21 cellular contexts compared by ENCODE assay signal in genomic region chr9:6997330-6997729, GRCh38.
A peak's percentile ranks its signal among the peaks of the same experiment; 100 is the strongest.
DNase-seq lines count a peak whose midpoint lies in the region; ATAC-seq, FAIRE-seq and TF ChIP-seq lines count a peak whose summit lies in the region.
"Had no signal": no experiment of that assay in that cellular context is flagged by ENCODE, and none has a peak within 500 bp of the region (broad histone marks: within the 10 kb centered on the region; RNA-seq: fewer than 3 reads in every experiment).

No MANE protein-coding gene starts in this region.

- no peak for TF ChIP-seq POLR2A in H54 (IDR thresholded peaks at IDR 0.05; ENCODE audit: low read depth, low read length)

- peaks cover 0 to 18% of the 10 kb centered on the region in 2 donors for H3K4me1 Mint-ChIP-seq in natural killer cell treated with Interleukin-12 subunit alpha and Interleukin-12 subunit beta and Interleukin-15 and Interleukin-18, amount 100 ng/mL, for 72 hours (ENCODE audit: low read depth in 2 of 2)
- peaks cover 0 to 4% (median 0%) of the 10 kb centered on the region in 7 donors for H3K4me1 Mint-ChIP-seq in naive thymus-derived CD4-positive, alpha-beta T cell

- no peak overlapping the region for H3K4me3 Mint-ChIP-seq in natural killer cell treated with Interleukin-12 subunit alpha and Interleukin-12 subunit beta and Interleukin-15 and Interleukin-18, amount 100 ng/mL, for 72 hours
- no peak overlapping the region for H3K4me3 Mint-ChIP-seq in naive thymus-derived CD4-positive, alpha-beta T cell
- H3K4me3 Mint-ChIP-seq: CD8-positive, alpha-beta T cell had no signal

- H3K9me3 Mint-ChIP-seq in natural killer cell treated with Interleukin-12 subunit alpha and Interleukin-12 subunit beta and Interleukin-15 and Interleukin-18, amount 100 ng/mL, for 72 hours = no peaks in the 10 kb centered on the region
- H3K9me3 Mint-ChIP-seq in naive thymus-derived CD4-positive, alpha-beta T cell = no peaks in the 10 kb centered on the region
- H3K9me3 Mint-ChIP-seq: CD8-positive, alpha-beta T cell had no signal

- H3K4me1 ChIP-seq in naive thymus-derived CD4-positive, alpha-beta T cell (ENCODE audit: control insufficient read depth in 2 of 2, insufficient read depth in 2 of 2, low read length in 2 of 2) = no peaks in the 10 kb centered on the region
- H3K4me1 ChIP-seq: A549, BE2C, SJCRH30 had no signal

- intact Hi-C loops in naive thymus-derived CD4-positive, alpha-beta T cell (cut with micrococcal nuclease) = no loop called here

- peaks cover 9% of the 10 kb centered on the region for H3K36me3 Mint-ChIP-seq in natural killer cell treated with Interleukin-12 subunit alpha and Interleukin-12 subunit beta and Interleukin-15 and Interleukin-18, amount 100 ng/mL, for 72 hours
- peaks cover 27 to 69% (median 48%) of the 10 kb centered on the region in 5 donors for H3K36me3 Mint-ChIP-seq in naive thymus-derived CD4-positive, alpha-beta T cell

- H3K27ac Mint-ChIP-seq in natural killer cell treated with Interleukin-12 subunit alpha and Interleukin-12 subunit beta and Interleukin-15 and Interleukin-18, amount 100 ng/mL, for 72 hours = no peak overlapping the region
- H3K27ac Mint-ChIP-seq in naive thymus-derived CD4-positive, alpha-beta T cell = no peak overlapping the region
- H3K27ac Mint-ChIP-seq: CD8-positive, alpha-beta T cell had no signal

- DNase-seq in AG20443 (ENCODE audit: low spot score) (peak; percentile 25), H54 (ENCODE audit: insufficient read length, low spot score) (peak; percentile 4), SK-N-MC (ENCODE audit: low read depth, low spot score) (no peak), iris pigment epithelial cell (ENCODE audit: low read depth) (peak; percentile 12), DMS 273 treated with DMSO at 0.1 percent for 48 hours (lab: John Stamatoyannopoulos, UW) (no peak), NCI-H1092 treated with DMSO at 0.1 percent for 48 hours (lab: John Stamatoyannopoulos, UW) (no peak)
- no peak for DNase-seq in natural killer cell treated with Interleukin-12 subunit alpha and Interleukin-12 subunit beta and Interleukin-15 and Interleukin-18, amount 100 ng/mL, for 72 hours (ENCODE audit: low spot score)
- no peak for DNase-seq in naive thymus-derived CD4-positive, alpha-beta T cell
- DNase-seq: BE2C; CD8-positive, alpha-beta T cell; DMS79 treated with DMSO at 0.1 percent for 48 hours; GDM1; H7; NCI-H1436; NCI-H2029; NCI-H2171; NCI-H748 treated with DMSO at 0.1 percent for 48 hours; SJCRH30; SW 1271 had no signal

- H3K4me3 ChIP-seq in SK-N-MC = no peak overlapping the region
- no peak overlapping the region for H3K4me3 ChIP-seq in naive thymus-derived CD4-positive, alpha-beta T cell (ENCODE audit: low read length)
- H3K4me3 ChIP-seq: A549, SJCRH30 had no signal

- no peak for ATAC-seq in natural killer cell treated with Interleukin-12 subunit alpha and Interleukin-12 subunit beta and Interleukin-15 and Interleukin-18, amount 100 ng/mL, for 72 hours
- ATAC-seq in naive thymus-derived CD4-positive, alpha-beta T cell = no peak
- ATAC-seq: A549; CD8-positive, alpha-beta T cell had no signal

- no peaks in the 10 kb centered on the region for H3K9me3 ChIP-seq in SK-N-MC (ENCODE audit: low read depth, low read length)
- H3K9me3 ChIP-seq in naive thymus-derived CD4-positive, alpha-beta T cell (ENCODE audit: control insufficient read depth in 2 of 3, low read length in 3 of 3) = no peaks in the 10 kb centered on the region
- H3K9me3 ChIP-seq: A549, BE2C, SJCRH30 had no signal

- POLR2A ChIA-PET in naive thymus-derived CD4-positive, alpha-beta T cell (lab: Charles Lee) = no interaction called here

- no peak for FAIRE-seq in H54 (lab: Jason Lieb, UNC)
- FAIRE-seq: A549, GM19239 had no signal

- H3K36me3 ChIP-seq in SK-N-MC (ENCODE audit: insufficient read depth, low read length) = no peaks in the 10 kb centered on the region
- peaks cover 0 to 50% (median 4%) of the 10 kb centered on the region in 3 experiments for H3K36me3 ChIP-seq in naive thymus-derived CD4-positive, alpha-beta T cell (ENCODE audit: control insufficient read depth in 2 of 3, insufficient read depth in 3 of 3, low read length in 3 of 3)
- H3K36me3 ChIP-seq: BE2C, SJCRH30 had no signal

- peak overlapping the region; percentile 23; the same call in 1 of the 2 replicates for H3K27ac ChIP-seq in SK-N-MC
- H3K27ac ChIP-seq in naive thymus-derived CD4-positive, alpha-beta T cell (ENCODE audit: low read depth, low read length) = no peak overlapping the region
- H3K27ac ChIP-seq: A549, SJCRH30 had no signal

- H3K9ac ChIP-seq in SK-N-MC (ENCODE audit: insufficient read length) = no peak overlapping the region

- no peaks in the 10 kb centered on the region for H3K27me3 ChIP-seq in naive thymus-derived CD4-positive, alpha-beta T cell (ENCODE audit: control insufficient read depth in 2 of 2, insufficient read depth in 2 of 2, low read length in 2 of 2)
- H3K27me3 ChIP-seq: BE2C, SJCRH30 had no signal

- CTCF ChIA-PET in naive thymus-derived CD4-positive, alpha-beta T cell (lab: Charles Lee) = no interaction called here

- H3K27me3 Mint-ChIP-seq in natural killer cell treated with Interleukin-12 subunit alpha and Interleukin-12 subunit beta and Interleukin-15 and Interleukin-18, amount 100 ng/mL, for 72 hours = no peaks in the 10 kb centered on the region
- no peaks in the 10 kb centered on the region for H3K27me3 Mint-ChIP-seq in naive thymus-derived CD4-positive, alpha-beta T cell

Comparison
In these comparisons a context has a peak if more than half of its experiments do, and no peak if none do; other contexts are left out.
1. DNase-seq: peak in AG20443 (single experiment), H54 (single experiment) and iris pigment epithelial cell (single experiment); none in SK-N-MC (single experiment), natural killer cell treated with Interleukin-12 subunit alpha and Interleukin-12 subunit beta and Interleukin-15 and Interleukin-18, amount 100 ng/mL, for 72 hours (single experiment), DMS 273 treated with DMSO at 0.1 percent for 48 hours (single experiment), naive thymus-derived CD4-positive, alpha-beta T cell (0 of 9) and NCI-H1092 treated with DMSO at 0.1 percent for 48 hours (single experiment).